20 cellular contexts compared by ENCODE assay signal in the genomic region with DNA sequence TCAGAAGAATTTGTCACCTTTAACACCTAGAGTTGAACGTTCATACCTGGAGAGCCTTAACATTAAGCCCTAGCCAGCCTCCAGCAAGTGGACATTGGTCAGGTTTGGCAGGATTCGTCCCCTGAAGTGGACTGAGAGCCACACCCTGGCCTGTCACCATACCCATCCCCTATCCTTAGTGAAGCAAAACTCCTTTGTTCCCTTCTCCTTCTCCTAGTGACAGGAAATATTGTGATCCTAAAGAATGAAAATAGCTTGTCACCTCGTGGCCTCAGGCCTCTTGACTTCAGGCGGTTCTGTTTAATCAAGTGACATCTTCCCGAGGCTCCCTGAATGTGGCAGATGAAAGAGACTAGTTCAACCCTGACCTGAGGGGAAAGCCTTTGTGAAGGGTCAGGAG.
"Had no signal": no experiment of that assay in that cellular context is flagged by ENCODE, and none has a peak within 500 bp of the region (broad histone marks: within the 10 kb centered on the region; RNA-seq: fewer than 3 reads in every experiment).

No MANE protein-coding gene starts in this region.

- ATAC-seq: left lobe of liver; natural killer cell; stimulated activated effector memory CD8-positive, alpha-beta T cell treated with anti-CD3 and anti-CD28 coated beads, Interleukin-12 subunit alpha, Interleukin-12 subunit beta, amount 100 ng/mL, for 72 hours; T-cell had no signal

- H3K36me3 ChIP-seq: sigmoid colon had no signal

- H3K4me1 Mint-ChIP-seq: activated naive CD4-positive, alpha-beta T cell treated with anti-CD3 and anti-CD28 coated beads, Interleukin-2, amount 10 ng/mL, durations not matched to agents 7 days and 5 days had no signal

- H3K4me2 ChIP-seq: hepatocyte had no signal

- H3K9me3 Mint-ChIP-seq: activated naive CD4-positive, alpha-beta T cell treated with anti-CD3 and anti-CD28 coated beads, Interleukin-2, amount 10 ng/mL, durations not matched to agents 7 days and 5 days; activated T-helper 2 cell treated with anti-CD3 and anti-CD28 coated beads, Interferon-gamma antibody, Interleukin-2, Interleukin-4, amounts not matched to agents 10 μg/mL and 5 μg/mL and 100 μg/mL, durations not matched to agents 14 hours and 24 hours and 36 hours; stimulated activated effector memory CD8-positive, alpha-beta T cell treated with anti-CD3 and anti-CD28 coated beads, Interleukin-12 subunit alpha, Interleukin-12 subunit beta, amount 100 ng/mL, for 72 hours; T-cell had no signal

- H3K27me3 Mint-ChIP-seq: activated naive CD4-positive, alpha-beta T cell treated with anti-CD3 and anti-CD28 coated beads, Interleukin-2, amount 10 ng/mL, durations not matched to agents 7 days and 5 days; T-cell had no signal

- H3K27me3 ChIP-seq: esophagus squamous epithelium, hepatocyte, sigmoid colon had no signal

- FAIRE-seq: astrocyte, bronchial epithelial cell, colon, urothelium cell line had no signal

- H3K27ac ChIP-seq: esophagus squamous epithelium, hepatocyte, psoas muscle, sigmoid colon had no signal

- H3K36me3 Mint-ChIP-seq: natural killer cell had no signal

- H3K4me3 ChIP-seq: esophagus squamous epithelium, hepatocyte, psoas muscle, sigmoid colon had no signal

- H2AFZ ChIP-seq: hepatocyte had no signal

- H3K27ac Mint-ChIP-seq: activated naive CD4-positive, alpha-beta T cell treated with anti-CD3 and anti-CD28 coated beads, Interleukin-2, amount 10 ng/mL, durations not matched to agents 7 days and 5 days; activated T-helper 2 cell treated with anti-CD3 and anti-CD28 coated beads, Interferon-gamma antibody, Interleukin-2, Interleukin-4, amounts not matched to agents 10 μg/mL and 5 μg/mL and 100 μg/mL, durations not matched to agents 14 hours and 24 hours and 36 hours; T-cell had no signal

- DNase-seq: activated CD4-positive, alpha-beta T cell treated with anti-CD3 and anti-CD28 coated beads for 1 hour; activated CD4-positive, alpha-beta T cell treated with anti-CD3 and anti-CD28 coated beads, Interleukin-2, amount 50 U/mL, for 48 hours; activated naive CD4-positive, alpha-beta T cell treated with anti-CD3 and anti-CD28 coated beads, Interleukin-2, amount 10 ng/mL, durations not matched to agents 7 days and 5 days; esophagus squamous epithelium; islet precursor cell; natural killer cell; occipital lobe; psoas muscle; sigmoid colon; stimulated activated CD4-positive, alpha-beta T cell treated with anti-CD3 and anti-CD28 coated beads, Interleukin-12 subunit alpha, Interleukin-12 subunit beta, amount 100 ng/mL, for 4 hours; T-cell; T1000 had no signal

- H3K4me3 Mint-ChIP-seq: activated naive CD4-positive, alpha-beta T cell treated with anti-CD3 and anti-CD28 coated beads, Interleukin-2, amount 10 ng/mL, durations not matched to agents 7 days and 5 days; natural killer cell; stimulated activated effector memory CD8-positive, alpha-beta T cell treated with anti-CD3 and anti-CD28 coated beads, Interleukin-12 subunit alpha, Interleukin-12 subunit beta, amount 100 ng/mL, for 72 hours; T-cell had no signal

- H3K9me3 ChIP-seq: esophagus squamous epithelium, psoas muscle, sigmoid colon had no signal
